Comparison of ENCODE assay signal across 1 cellular context in genomic region chr6:108597601-108598315, GRCh38.
TF ChIP-seq lines count a peak whose summit lies in the region.

No MANE protein-coding gene starts in this region.

TF ChIP-seq in GM12878, 131 proteins besides CTCF, POLR2A, EP300 and RAD21:
- TF ChIP-seq GABPA (IDR thresholded peaks at IDR 0.05; ENCODE audit: low read depth) = no peak
- TF ChIP-seq ELK1 (IDR thresholded peaks at IDR 0.05; ENCODE audit: low read depth, low read length) = no peak
- TF ChIP-seq ZNF217 (IDR thresholded peaks at IDR 0.05) = 0 out of 2 replicates have a peak, but pooled peaks have one; percentile 30
- TF ChIP-seq FOXM1 (IDR thresholded peaks at IDR 0.05; ENCODE audit: low read depth, low read length) = peak; percentile 72; the same call in 1 of the 2 replicates
- TF ChIP-seq ASH2L (IDR thresholded peaks at IDR 0.05; ENCODE audit: borderline replicate concordance, low read depth) = no peak
- TF ChIP-seq HDAC6 (IDR thresholded peaks at IDR 0.05; ENCODE audit: unreplicated experiment) = no peak
- TF ChIP-seq RBBP5 (conservative IDR thresholded peaks at IDR 0.05) = no peak
- TF ChIP-seq MTA2 (IDR thresholded peaks at IDR 0.05; ENCODE audit: low read depth) = peak; percentile 33
- no peak for TF ChIP-seq MAX (IDR thresholded peaks at IDR 0.05; ENCODE audit: low read depth, low read length)
- peak; percentile 58; the same call in 1 of the 2 replicates for TF ChIP-seq CHD2 (IDR thresholded peaks at IDR 0.05; ENCODE audit: borderline replicate concordance, low read depth, low read length)
- TF ChIP-seq ZNF207 (IDR thresholded peaks at IDR 0.05; ENCODE audit: borderline replicate concordance) = no peak
- 0 out of 2 replicates have a peak, but pooled peaks have one; percentile 35 for TF ChIP-seq MXI1 (IDR thresholded peaks at IDR 0.05; ENCODE audit: low read depth, low read length)
- 0 out of 2 replicates have a peak, but pooled peaks have one; percentile 58 for TF ChIP-seq SMARCA5 (IDR thresholded peaks at IDR 0.05)
- 0 out of 2 replicates have a peak, but pooled peaks have one; percentile 43 for TF ChIP-seq ZNF592 (IDR thresholded peaks at IDR 0.05)
- no peak for TF ChIP-seq BCL3 (IDR thresholded peaks at IDR 0.05; ENCODE audit: borderline replicate concordance, insufficient read depth, low read depth, low read length, poor library complexity, severe bottlenecking)
- peak; percentile 32; the same call in 1 of the 3 replicates for TF ChIP-seq POU2F2 (IDR thresholded peaks at IDR 0.05; ENCODE audit: borderline replicate concordance, low read depth, low read length)
- TF ChIP-seq ATF2 (IDR thresholded peaks at IDR 0.05; ENCODE audit: low read length) = peak; percentile 86
- TF ChIP-seq LARP7 (IDR thresholded peaks at IDR 0.05) = no peak
- TF ChIP-seq JUNB (IDR thresholded peaks at IDR 0.05) = peak; percentile 51; the same call in 1 of the 2 replicates
- TF ChIP-seq PRDM15 (CRISPR knock-in tag; IDR thresholded peaks at IDR 0.05) = no peak
- peak; percentile 80 for TF ChIP-seq RUNX3 (IDR thresholded peaks at IDR 0.05; ENCODE audit: low read length)
- peak; percentile 98 for TF ChIP-seq MEF2A (IDR thresholded peaks at IDR 0.05; ENCODE audit: insufficient read depth, low read depth, low read length)
- peak; percentile 9; the same call in 1 of the 2 replicates for TF ChIP-seq IRF4 (IDR thresholded peaks at IDR 0.05; ENCODE audit: low read depth, low read length)
- TF ChIP-seq RAD51 (IDR thresholded peaks at IDR 0.05) = peak; percentile 40; the same call in 1 of the 2 replicates
- TF ChIP-seq MEF2B (IDR thresholded peaks at IDR 0.05; ENCODE audit: partially characterized antibody, poor library complexity, severe bottlenecking) = peak; percentile 92
- no peak for TF ChIP-seq RELB (IDR thresholded peaks at IDR 0.05; ENCODE audit: low read depth)
- TF ChIP-seq ZNF622 (IDR thresholded peaks at IDR 0.05) = no peak
- TF ChIP-seq GATAD2B (conservative IDR thresholded peaks at IDR 0.05; ENCODE audit: low read depth) = no peak
- TF ChIP-seq HCFC1 (IDR thresholded peaks at IDR 0.05; ENCODE audit: low read length) = no peak
- TF ChIP-seq BCL11A (IDR thresholded peaks at IDR 0.05; ENCODE audit: low read depth, low read length) = peak; percentile 91
- no peak for TF ChIP-seq ZBED1 (IDR thresholded peaks at IDR 0.05; ENCODE audit: borderline replicate concordance)
- peak; percentile 56 for TF ChIP-seq ZNF24 (IDR thresholded peaks at IDR 0.05)
- TF ChIP-seq NR2F1 (conservative IDR thresholded peaks at IDR 0.05) = peak; percentile 25; the same call in 1 of the 2 replicates
- peak; percentile 68; the same call in 1 of the 2 replicates for TF ChIP-seq PAX5 (IDR thresholded peaks at IDR 0.05; ENCODE audit: borderline replicate concordance, low read depth, low read length)
- TF ChIP-seq TCF12 (IDR thresholded peaks at IDR 0.05; ENCODE audit: low read depth, low read length) = peak; percentile 96
- TF ChIP-seq SMAD1 (IDR thresholded peaks at IDR 0.05; ENCODE audit: low read depth, partially characterized antibody) = no peak
- peak; percentile 71; the same call in 1 of the 2 replicates for TF ChIP-seq CREM (IDR thresholded peaks at IDR 0.05; ENCODE audit: low read depth)
- TF ChIP-seq BHLHE40 (IDR thresholded peaks at IDR 0.05; ENCODE audit: borderline replicate concordance in 1 of 2, low read depth in 2 of 2, low read length in 1 of 2) = peak; percentile 64 to 75
- TF ChIP-seq DPF2 (IDR thresholded peaks at IDR 0.05) = 0 out of 2 replicates have a peak, but pooled peaks have one; percentile 4
- peak; percentile 2; the same call in 1 of the 2 replicates for TF ChIP-seq PML (IDR thresholded peaks at IDR 0.05; ENCODE audit: low read length)
- TF ChIP-seq EZH2 (IDR thresholded peaks at IDR 0.05; ENCODE audit: borderline replicate concordance, control insufficient read depth, low read depth, low read length) = no peak
- peak; percentile 68; the same call in 1 of the 2 replicates for TF ChIP-seq TCF3 (IDR thresholded peaks at IDR 0.05; ENCODE audit: borderline replicate concordance, insufficient read depth, low read depth, low read length)
- TF ChIP-seq SP1 (IDR thresholded peaks at IDR 0.05; ENCODE audit: low read depth, low read length) = peak; percentile 35
- TF ChIP-seq TBL1XR1 (IDR thresholded peaks at IDR 0.05; ENCODE audit: low read depth, low read length) = peak; percentile 84
- TF ChIP-seq CBFB (IDR thresholded peaks at IDR 0.05; ENCODE audit: low read depth) = no peak
TF ChIP-seq in GM12878: peak in this region for 27.
